9 cellular contexts compared by ENCODE assay signal in genomic region chr1:233609926-233610325, GRCh38. TPM values are rescaled to one million over a fixed set of nuclear protein-coding genes. Genes with fewer than 3 reads are reported as not detected.
"Had no signal": no experiment of that assay in that cellular context is flagged by ENCODE, and none has a peak within 500 bp of the region (broad histone marks: within the 10 kb centered on the region; RNA-seq: fewer than 3 reads in every experiment).

No MANE protein-coding gene starts in this region.

- H3K4me1 ChIP-seq: HAP-1 had no signal

- H3K36me3 ChIP-seq: HAP-1 had no signal

- H2AFZ ChIP-seq: GM23248 had no signal

- H3K4me3 ChIP-seq: GM23248, HAP-1 had no signal

- H3K9ac ChIP-seq: GM23248 had no signal

- DNase-seq: GM23248, GOT3, H7, HFFc6, IMR-90, KBM-7 had no signal

- H3K4me3 Mint-ChIP-seq: HFFc6 had no signal

- H3K27ac Mint-ChIP-seq: HFFc6 had no signal

- H3K9me3 ChIP-seq: HAP-1 had no signal

- H3K27ac ChIP-seq: GM23248, HL-60 had no signal

- ATAC-seq: HCT116 had no signal

RNA-seq across cellular contexts. Expression of gene KCNK1, which starts 4.0 kb away (rescaled TPM):
- total RNA-seq: HFFc6 had no signal
